3 cellular contexts compared by ENCODE assay signal in genomic region chr6:157541618-157542404, GRCh38.
TF ChIP-seq lines count a peak whose summit lies in the region.

No MANE protein-coding gene starts in this region.

TF ChIP-seq in SK-N-SH, 30 proteins besides CTCF, POLR2A, EP300 and RAD21:
- TF ChIP-seq JUND (IDR thresholded peaks at IDR 0.05) = no peak
- no peak for TF ChIP-seq POLR2AphosphoS5 (IDR thresholded peaks at IDR 0.05; ENCODE audit: low read depth, low read length)
- no peak for TF ChIP-seq NRF1 (IDR thresholded peaks at IDR 0.05; ENCODE audit: low read depth, low read length)
- TF ChIP-seq YY1 (IDR thresholded peaks at IDR 0.05; ENCODE audit: low read depth) = no peak
- TF ChIP-seq FOXM1 (IDR thresholded peaks at IDR 0.05; ENCODE audit: low read depth) = no peak
- no peak for TF ChIP-seq SMC3 (IDR thresholded peaks at IDR 0.05; ENCODE audit: low read depth, low read length)
- TF ChIP-seq RCOR1 (IDR thresholded peaks at IDR 0.05; ENCODE audit: low read length) = no peak
- TF ChIP-seq, protein P1, sequence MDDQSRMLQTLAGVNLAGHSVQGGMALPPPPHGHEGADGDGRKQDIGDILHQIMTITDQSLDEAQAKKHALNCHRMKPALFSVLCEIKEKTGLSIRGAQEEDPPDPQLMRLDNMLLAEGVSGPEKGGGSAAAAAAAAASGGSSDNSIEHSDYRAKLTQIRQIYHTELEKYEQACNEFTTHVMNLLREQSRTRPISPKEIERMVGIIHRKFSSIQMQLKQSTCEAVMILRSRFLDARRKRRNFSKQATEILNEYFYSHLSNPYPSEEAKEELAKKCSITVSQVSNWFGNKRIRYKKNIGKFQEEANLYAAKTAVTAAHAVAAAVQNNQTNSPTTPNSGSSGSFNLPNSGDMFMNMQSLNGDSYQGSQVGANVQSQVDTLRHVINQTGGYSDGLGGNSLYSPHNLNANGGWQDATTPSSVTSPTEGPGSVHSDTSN (IDR thresholded peaks at IDR 0.05) = 0 out of 2 replicates have a peak, but pooled peaks have one; percentile 18
- TF ChIP-seq SIN3A (IDR thresholded peaks at IDR 0.05; ENCODE audit: borderline replicate concordance, low read depth, low read length) = no peak

TF ChIP-seq in SK-N-SH treated with all-trans-retinoic acid at 6 μM for 48 hours, 23 proteins besides CTCF, POLR2A, EP300 and RAD21 (continues in another document):
- TF ChIP-seq TOX (CRISPR knock-in tag; IDR thresholded peaks at IDR 0.05; ENCODE audit: borderline replicate concordance) = no peak
- no peak for TF ChIP-seq RARB (CRISPR knock-in tag; IDR thresholded peaks at IDR 0.05)
- TF ChIP-seq OSR1 (CRISPR knock-in tag; IDR thresholded peaks at IDR 0.05) = no peak
- no peak for TF ChIP-seq GLIS3 (CRISPR knock-in tag; IDR thresholded peaks at IDR 0.05)
- no peak for TF ChIP-seq ZNF8 (CRISPR knock-in tag; IDR thresholded peaks at IDR 0.05)
- TF ChIP-seq, protein P2, sequence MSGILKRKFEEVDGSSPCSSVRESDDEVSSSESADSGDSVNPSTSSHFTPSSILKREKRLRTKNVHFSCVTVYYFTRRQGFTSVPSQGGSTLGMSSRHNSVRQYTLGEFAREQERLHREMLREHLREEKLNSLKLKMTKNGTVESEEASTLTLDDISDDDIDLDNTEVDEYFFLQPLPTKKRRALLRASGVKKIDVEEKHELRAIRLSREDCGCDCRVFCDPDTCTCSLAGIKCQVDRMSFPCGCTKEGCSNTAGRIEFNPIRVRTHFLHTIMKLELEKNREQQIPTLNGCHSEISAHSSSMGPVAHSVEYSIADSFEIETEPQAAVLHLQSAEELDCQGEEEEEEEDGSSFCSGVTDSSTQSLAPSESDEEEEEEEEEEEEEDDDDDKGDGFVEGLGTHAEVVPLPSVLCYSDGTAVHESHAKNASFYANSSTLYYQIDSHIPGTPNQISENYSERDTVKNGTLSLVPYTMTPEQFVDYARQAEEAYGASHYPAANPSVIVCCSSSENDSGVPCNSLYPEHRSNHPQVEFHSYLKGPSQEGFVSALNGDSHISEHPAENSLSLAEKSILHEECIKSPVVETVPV (CRISPR knock-in tag; IDR thresholded peaks at IDR 0.05) = no peak
- TF ChIP-seq ARNTL (CRISPR knock-in tag; IDR thresholded peaks at IDR 0.05; ENCODE audit: borderline replicate concordance, low read depth) = no peak
- TF ChIP-seq, protein P3, sequence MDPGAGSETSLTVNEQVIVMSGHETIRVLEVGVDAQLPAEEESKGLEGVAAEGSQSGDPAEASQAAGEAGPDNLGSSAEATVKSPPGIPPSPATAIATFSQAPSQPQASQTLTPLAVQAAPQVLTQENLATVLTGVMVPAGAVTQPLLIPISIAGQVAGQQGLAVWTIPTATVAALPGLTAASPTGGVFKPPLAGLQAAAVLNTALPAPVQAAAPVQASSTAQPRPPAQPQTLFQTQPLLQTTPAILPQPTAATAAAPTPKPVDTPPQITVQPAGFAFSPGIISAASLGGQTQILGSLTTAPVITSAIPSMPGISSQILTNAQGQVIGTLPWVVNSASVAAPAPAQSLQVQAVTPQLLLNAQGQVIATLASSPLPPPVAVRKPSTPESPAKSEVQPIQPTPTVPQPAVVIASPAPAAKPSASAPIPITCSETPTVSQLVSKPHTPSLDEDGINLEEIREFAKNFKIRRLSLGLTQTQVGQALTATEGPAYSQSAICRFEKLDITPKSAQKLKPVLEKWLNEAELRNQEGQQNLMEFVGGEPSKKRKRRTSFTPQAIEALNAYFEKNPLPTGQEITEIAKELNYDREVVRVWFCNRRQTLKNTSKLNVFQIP (CRISPR knock-in tag; IDR thresholded peaks at IDR 0.05; ENCODE audit: borderline replicate concordance, low read depth) = no peak
- no peak for TF ChIP-seq CSDC2 (CRISPR knock-in tag; IDR thresholded peaks at IDR 0.05)
- no peak for TF ChIP-seq ISL1 (CRISPR knock-in tag; IDR thresholded peaks at IDR 0.05)
- TF ChIP-seq ZFP3 (CRISPR knock-in tag; IDR thresholded peaks at IDR 0.05) = no peak
- no peak for TF ChIP-seq PPARA (CRISPR knock-in tag; IDR thresholded peaks at IDR 0.05; ENCODE audit: borderline replicate concordance)
- TF ChIP-seq SNAI2 (CRISPR knock-in tag; IDR thresholded peaks at IDR 0.05) = no peak
- TF ChIP-seq ZNF565 (CRISPR knock-in tag; conservative IDR thresholded peaks at IDR 0.05; ENCODE audit: low read depth) = no peak
- no peak for TF ChIP-seq PATZ1 (CRISPR knock-in tag; IDR thresholded peaks at IDR 0.05; ENCODE audit: borderline replicate concordance)
- no peak for TF ChIP-seq CREB5 (CRISPR knock-in tag; IDR thresholded peaks at IDR 0.05; ENCODE audit: low read depth)

TF ChIP-seq in HepG2, 621 proteins besides CTCF, POLR2A, EP300 and RAD21:
- TF ChIP-seq FOXK1 (CRISPR knock-in tag; IDR thresholded peaks at IDR 0.05; ENCODE audit: borderline replicate concordance, low read depth) (0 out of 2 replicates have a peak, but pooled peaks have one; percentile 20), CENPBD1 (CRISPR knock-in tag; IDR thresholded peaks at IDR 0.05; ENCODE audit: borderline replicate concordance, low read depth) (no peak), ZNF3 (CRISPR knock-in tag; IDR thresholded peaks at IDR 0.05) (no peak), ZSCAN31 (CRISPR knock-in tag; IDR thresholded peaks at IDR 0.05; ENCODE audit: low read depth) (no peak), TFE3 (CRISPR knock-in tag; IDR thresholded peaks at IDR 0.05) (no peak), ZNF30 (CRISPR knock-in tag; IDR thresholded peaks at IDR 0.05) (no peak), ZNF230 (CRISPR knock-in tag; IDR thresholded peaks at IDR 0.05) (0 out of 2 replicates have a peak, but pooled peaks have one; percentile 30), KAT2B (IDR thresholded peaks at IDR 0.05; ENCODE audit: borderline replicate concordance, low read depth, low read length) (no peak), EEA1 (CRISPR knock-in tag; IDR thresholded peaks at IDR 0.05; ENCODE audit: borderline replicate concordance) (no peak), NPAS2 (CRISPR knock-in tag; IDR thresholded peaks at IDR 0.05; ENCODE audit: borderline replicate concordance) (no peak), ZNF75D (CRISPR knock-in tag; IDR thresholded peaks at IDR 0.05; ENCODE audit: borderline replicate concordance) (no peak), THAP8 (CRISPR knock-in tag; IDR thresholded peaks at IDR 0.05; ENCODE audit: borderline replicate concordance) (no peak), ZNF446 (CRISPR knock-in tag; IDR thresholded peaks at IDR 0.05) (no peak), RBM22 (optimal IDR thresholded peaks at IDR 0.05; ENCODE audit: low read length) (no peak), ATF4 (CRISPR knock-in tag; IDR thresholded peaks at IDR 0.05) (no peak)
- TF ChIP-seq, protein P4, sequence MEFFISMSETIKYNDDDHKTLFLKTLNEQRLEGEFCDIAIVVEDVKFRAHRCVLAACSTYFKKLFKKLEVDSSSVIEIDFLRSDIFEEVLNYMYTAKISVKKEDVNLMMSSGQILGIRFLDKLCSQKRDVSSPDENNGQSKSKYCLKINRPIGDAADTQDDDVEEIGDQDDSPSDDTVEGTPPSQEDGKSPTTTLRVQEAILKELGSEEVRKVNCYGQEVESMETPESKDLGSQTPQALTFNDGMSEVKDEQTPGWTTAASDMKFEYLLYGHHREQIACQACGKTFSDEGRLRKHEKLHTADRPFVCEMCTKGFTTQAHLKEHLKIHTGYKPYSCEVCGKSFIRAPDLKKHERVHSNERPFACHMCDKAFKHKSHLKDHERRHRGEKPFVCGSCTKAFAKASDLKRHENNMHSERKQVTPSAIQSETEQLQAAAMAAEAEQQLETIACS (CRISPR knock-in tag; IDR thresholded peaks at IDR 0.05) = no peak
- TF ChIP-seq, protein P5, sequence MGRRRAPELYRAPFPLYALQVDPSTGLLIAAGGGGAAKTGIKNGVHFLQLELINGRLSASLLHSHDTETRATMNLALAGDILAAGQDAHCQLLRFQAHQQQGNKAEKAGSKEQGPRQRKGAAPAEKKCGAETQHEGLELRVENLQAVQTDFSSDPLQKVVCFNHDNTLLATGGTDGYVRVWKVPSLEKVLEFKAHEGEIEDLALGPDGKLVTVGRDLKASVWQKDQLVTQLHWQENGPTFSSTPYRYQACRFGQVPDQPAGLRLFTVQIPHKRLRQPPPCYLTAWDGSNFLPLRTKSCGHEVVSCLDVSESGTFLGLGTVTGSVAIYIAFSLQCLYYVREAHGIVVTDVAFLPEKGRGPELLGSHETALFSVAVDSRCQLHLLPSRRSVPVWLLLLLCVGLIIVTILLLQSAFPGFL (CRISPR knock-in tag; IDR thresholded peaks at IDR 0.05) = no peak
